In the genomic region with DNA sequence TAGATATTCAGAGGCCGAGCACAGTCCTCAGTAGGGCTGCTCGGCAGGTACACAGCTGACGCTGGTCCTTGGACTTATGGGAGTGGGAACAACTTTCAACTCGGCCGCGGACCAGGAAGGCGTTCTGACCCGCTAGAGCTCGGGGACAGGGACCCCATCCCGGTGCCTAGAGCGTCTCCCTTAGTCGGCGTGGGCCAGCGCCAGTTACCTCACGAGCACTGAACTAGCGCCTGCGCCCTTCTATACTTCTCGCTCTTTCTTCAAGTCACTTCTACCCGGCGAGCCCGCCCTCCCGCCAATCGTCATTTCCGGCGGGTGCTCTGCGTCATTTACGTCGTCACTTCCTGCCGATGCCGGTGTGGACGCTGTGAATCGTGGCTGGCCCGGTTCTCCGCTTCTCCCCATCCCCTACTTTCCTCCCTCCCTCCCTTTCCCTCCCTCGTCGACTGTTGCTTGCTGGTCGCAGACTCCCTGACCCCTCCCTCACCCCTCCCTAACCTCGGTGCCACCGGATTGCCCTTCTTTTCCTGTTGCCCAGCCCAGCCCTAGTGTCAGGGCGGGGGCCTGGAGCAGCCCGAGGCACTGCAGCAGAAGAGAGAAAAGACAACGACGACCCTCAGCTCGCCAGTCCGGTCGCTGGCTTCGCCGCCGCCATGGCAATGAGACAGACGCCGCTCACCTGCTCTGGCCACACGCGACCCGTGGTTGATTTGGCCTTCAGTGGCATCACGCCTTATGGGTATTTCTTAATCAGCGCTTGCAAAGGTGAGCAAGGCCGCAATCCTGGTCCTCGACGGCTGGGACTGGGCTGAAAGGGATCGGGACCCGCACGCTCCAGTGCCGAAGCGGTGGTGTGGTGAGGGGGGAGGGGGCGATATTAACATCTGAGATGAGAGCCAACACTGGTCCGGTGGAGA, we compare ENCODE assay signal across 8 cellular contexts. TPM values are rescaled to one million over a fixed set of nuclear protein-coding genes. Genes with fewer than 3 reads are reported as not detected.
DNase-seq lines count a peak whose midpoint lies in the region; FAIRE-seq and TF ChIP-seq lines count a peak whose summit lies in the region.

A gene with protein sequence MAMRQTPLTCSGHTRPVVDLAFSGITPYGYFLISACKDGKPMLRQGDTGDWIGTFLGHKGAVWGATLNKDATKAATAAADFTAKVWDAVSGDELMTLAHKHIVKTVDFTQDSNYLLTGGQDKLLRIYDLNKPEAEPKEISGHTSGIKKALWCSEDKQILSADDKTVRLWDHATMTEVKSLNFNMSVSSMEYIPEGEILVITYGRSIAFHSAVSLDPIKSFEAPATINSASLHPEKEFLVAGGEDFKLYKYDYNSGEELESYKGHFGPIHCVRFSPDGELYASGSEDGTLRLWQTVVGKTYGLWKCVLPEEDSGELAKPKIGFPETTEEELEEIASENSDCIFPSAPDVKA (plus strand): TSS at position 333 of the 917 bp plus-strand sequence. CDS start 321 bp downstream, at position 654.

- no peaks in the 10 kb centered on the region for H3K9me3 ChIP-seq in neutrophil

- peaks cover 19% of the 10 kb centered on the region in 2 experiments for H3K4me1 ChIP-seq in neutrophil (ENCODE audit: control insufficient read depth in 1 of 2, insufficient read depth in 1 of 2, low read depth in 1 of 2, low read length in 1 of 2)

- TF ChIP-seq CTCF in HFF-Myc (IDR thresholded peaks at IDR 0.05; ENCODE audit: low read depth, low read length, missing control alignments) (no peak), neutrophil (IDR thresholded peaks at IDR 0.05) (no peak)

- H3K36me3 ChIP-seq in neutrophil: no peaks in the 10 kb centered on the region

- no peaks in the 10 kb centered on the region for H3K27me3 ChIP-seq in neutrophil

- H3K27ac ChIP-seq in neutrophil (peak within 1 kb of the TSS; percentile 93), substantia nigra (ENCODE audit: low read depth, low read length, poor library complexity, severe bottlenecking) (peak within 1 kb of the TSS; percentile 95)

- peaks cover 31% of the 10 kb centered on the region for H3K36me3 Mint-ChIP-seq in activated naive CD4-positive, alpha-beta T cell treated with anti-CD3 and anti-CD28 coated beads for 36 hours (ENCODE audit: low read depth)

- H3K4me3 Mint-ChIP-seq in activated naive CD4-positive, alpha-beta T cell treated with anti-CD3 and anti-CD28 coated beads for 36 hours: peak within 1 kb of the TSS; percentile 97

- peak; percentile 94 for DNase-seq in GM03348 (ENCODE audit: low spot score)
- DNase-seq in HFF-Myc (ENCODE audit: extremely low read depth, low read depth): peak; percentile 82
- DNase-seq in NAMALWA (ENCODE audit: low spot score): peak; percentile 99
- peak; percentile 99 for DNase-seq in SK-N-DZ (ENCODE audit: low spot score)
- DNase-seq in activated naive CD4-positive, alpha-beta T cell treated with anti-CD3 and anti-CD28 coated beads for 36 hours: peak; percentile 96
- DNase-seq in frontal cortex (ENCODE audit: low spot score in 2 of 2): peak; percentile 80 to 92
- peak; percentile 68 to 99 (median 95) for DNase-seq in substantia nigra (lab: John Stamatoyannopoulos, UW)

- H3K4me3 ChIP-seq in HFF-Myc (replicated peaks; ENCODE audit: low read depth, low read length) (peak within 1 kb of the TSS; percentile 99), neutrophil (ENCODE audit: low read depth in 1 of 2, low read length in 1 of 2) (peak within 1 kb of the TSS; percentile 79 to 89)

- H3K27me3 Mint-ChIP-seq in activated naive CD4-positive, alpha-beta T cell treated with anti-CD3 and anti-CD28 coated beads for 36 hours (ENCODE audit: low read depth): no peaks in the 10 kb centered on the region

- H3K9me3 Mint-ChIP-seq in activated naive CD4-positive, alpha-beta T cell treated with anti-CD3 and anti-CD28 coated beads for 36 hours: no peaks in the 10 kb centered on the region

- intact Hi-C loops in activated naive CD4-positive, alpha-beta T cell treated with anti-CD3 and anti-CD28 coated beads for 36 hours (cut with micrococcal nuclease): loop anchor here (1.0 to 10.0 kb wide), 10 partner anchors 17 to 1110 kb away; a partner anchor contains a TSS

- FAIRE-seq in frontal cortex (lab: Jason Lieb, UNC): peak; percentile 64

- peak within 1 kb of the TSS; percentile 96 for H3K27ac Mint-ChIP-seq in activated naive CD4-positive, alpha-beta T cell treated with anti-CD3 and anti-CD28 coated beads for 36 hours

- H3K4me1 Mint-ChIP-seq in activated naive CD4-positive, alpha-beta T cell treated with anti-CD3 and anti-CD28 coated beads for 36 hours (ENCODE audit: low read depth): peaks cover 39% of the 10 kb centered on the region

- CTCF ChIA-PET in activated naive CD4-positive, alpha-beta T cell treated with anti-CD3 and anti-CD28 coated beads for 36 hours (lab: Charles Lee): no interaction called here

RNA-seq across cellular contexts. Expression of the gene that starts here (rescaled TPM):
- polyA plus RNA-seq in SK-N-DZ (2014; cell fraction: cytosol; rRNA removed): 275 and 285 TPM in 2 replicates
- 106 and 131 TPM in 2 replicates for polyA plus RNA-seq in SK-N-DZ (2014; cell fraction: nucleus; rRNA removed)
- total RNA-seq in activated naive CD4-positive, alpha-beta T cell treated with anti-CD3 and anti-CD28 coated beads for 36 hours: 100 to 1,000 TPM; 131 to 133 TPM
- 74.2 TPM for total RNA-seq in frontal cortex

Comparison
In these comparisons a context has a peak if more than half of its experiments do, and no peak if none do; other contexts are left out.
1. Peak in every context shown above with its lines: DNase-seq, H3K4me3 ChIP-seq and H3K27ac ChIP-seq.